Comparison of ENCODE assay signal across 1 cellular context in the genomic region with DNA sequence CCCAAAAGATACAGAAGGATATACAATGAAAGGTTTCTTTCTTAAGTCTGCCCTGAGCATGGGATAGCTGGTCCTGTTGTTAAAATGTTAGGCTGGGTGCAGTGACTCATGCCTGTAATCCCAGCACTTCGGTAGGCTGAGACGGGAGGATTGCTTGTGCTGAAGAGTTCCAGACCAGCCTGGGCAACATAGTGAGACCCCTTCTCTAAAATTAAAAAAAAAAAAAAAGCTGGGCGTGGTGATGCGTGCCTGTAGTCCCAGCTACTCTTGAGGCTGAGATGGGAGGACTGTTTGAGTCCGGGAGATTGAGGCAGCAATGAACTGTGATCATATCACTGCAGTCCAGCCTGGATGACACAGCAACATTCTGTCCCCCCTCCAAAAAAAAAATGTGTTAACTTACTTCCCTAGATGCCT.
TF ChIP-seq lines count a peak whose summit lies in the region.

No MANE protein-coding gene starts in this region.

TF ChIP-seq in K562, 482 proteins besides CTCF, POLR2A, EP300 and RAD21 (continued from another document and continues in another):
- TF ChIP-seq, protein P1, sequence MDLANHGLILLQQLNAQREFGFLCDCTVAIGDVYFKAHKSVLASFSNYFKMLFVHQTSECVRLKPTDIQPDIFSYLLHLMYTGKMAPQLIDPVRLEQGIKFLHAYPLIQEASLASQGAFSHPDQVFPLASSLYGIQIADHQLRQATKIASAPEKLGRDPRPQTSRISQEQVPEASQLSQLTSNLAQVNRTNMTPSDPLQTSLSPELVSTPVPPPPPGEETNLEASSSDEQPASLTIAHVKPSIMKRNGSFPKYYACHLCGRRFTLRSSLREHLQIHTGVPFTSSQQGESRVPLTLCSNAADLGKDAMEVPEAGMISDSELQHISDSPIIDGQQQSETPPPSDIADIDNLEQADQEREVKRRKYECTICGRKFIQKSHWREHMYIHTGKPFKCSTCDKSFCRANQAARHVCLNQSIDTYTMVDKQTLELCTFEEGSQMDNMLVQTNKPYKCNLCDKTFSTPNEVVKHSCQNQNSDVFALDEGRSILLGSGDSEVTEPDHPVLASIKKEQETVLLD (IDR thresholded peaks at IDR 0.05), result 0 out of 2 replicates have a peak, but pooled peaks have one; percentile 12
- TF ChIP-seq SNIP1 (IDR thresholded peaks at IDR 0.05; ENCODE audit: low read depth) (no peak), ZNF324 (CRISPR knock-in tag; IDR thresholded peaks at IDR 0.05) (no peak), ZNF146 (CRISPR knock-in tag; IDR thresholded peaks at IDR 0.05; ENCODE audit: unreplicated experiment) (no peak), EGR1 (conservative IDR thresholded peaks at IDR 0.05) (no peak), ZNF408 (CRISPR knock-in tag; IDR thresholded peaks at IDR 0.05; ENCODE audit: low read depth) (no peak), BRF1 (IDR thresholded peaks at IDR 0.05; ENCODE audit: borderline replicate concordance, extremely low read depth, insufficient read length) (no peak), NFE2L1 (tag; IDR thresholded peaks at IDR 0.05; ENCODE audit: borderline replicate concordance, low read depth) (peak; percentile 46; the same call in 1 of the 2 replicates), SMARCA4 (IDR thresholded peaks at IDR 0.05) (peak; percentile 80), CBX3 (IDR thresholded peaks at IDR 0.05; ENCODE audit: borderline replicate concordance in 1 of 2, low read length in 2 of 2) (0 out of 3 replicates have a peak, but pooled peaks of 1 of the 2 experiments have one; percentile 18), MCM3 (IDR thresholded peaks at IDR 0.05) (no peak), ADNP (tag; IDR thresholded peaks at IDR 0.05) (peak; percentile 79), ATF7 (IDR thresholded peaks at IDR 0.05) (peak; percentile 47; the same call in 1 of the 2 replicates), ZNF384 (IDR thresholded peaks at IDR 0.05; ENCODE audit: low read depth, low read length) (peak; percentile 79), CBFA2T3 (IDR thresholded peaks at IDR 0.05) (peak; percentile 72), DACH1 (IDR thresholded peaks at IDR 0.05; ENCODE audit: partially characterized antibody) (no peak), ZBED1 (IDR thresholded peaks at IDR 0.05) (no peak), DPF2 (IDR thresholded peaks at IDR 0.05) (peak; percentile 89), MAFG (tag; conservative IDR thresholded peaks at IDR 0.05) (peak; percentile 93), DIDO1 (tag; IDR thresholded peaks at IDR 0.05; ENCODE audit: low read depth) (no peak), RBM22 (IDR thresholded peaks at IDR 0.05; ENCODE audit: low read depth, low read length, poor library complexity, severe bottlenecking) (no peak), ARID1B (IDR thresholded peaks at IDR 0.05) (peak; percentile 85), RBM15 (IDR thresholded peaks at IDR 0.05; ENCODE audit: insufficient read depth, low read length) (no peak), NRF1 (conservative IDR thresholded peaks at IDR 0.05 in 1 of 2, IDR thresholded peaks at IDR 0.05 in 1 of 2) (peak; percentile 20 to 28; a peak in 2 of 4 replicates), JUN (IDR thresholded peaks at IDR 0.05; ENCODE audit: borderline replicate concordance, low read depth, low read length) (no peak), JUN (CRISPR knock-in tag; IDR thresholded peaks at IDR 0.05; ENCODE audit: borderline replicate concordance) (no peak), ZNF561 (CRISPR knock-in tag; conservative IDR thresholded peaks at IDR 0.05) (no peak), RBM25 (IDR thresholded peaks at IDR 0.05; ENCODE audit: low read depth, low read length, severe bottlenecking) (peak; percentile 71), SOX6 (IDR thresholded peaks at IDR 0.05) (peak; percentile 21; the same call in 1 of the 2 replicates), HLTF (IDR thresholded peaks at IDR 0.05) (peak; percentile 46; the same call in 1 of the 2 replicates), JUND (IDR thresholded peaks at IDR 0.05; ENCODE audit: borderline replicate concordance, low read depth, low read length) (no peak; the same call in none of the 2 replicates), JUND (tag; IDR thresholded peaks at IDR 0.05; ENCODE audit: borderline replicate concordance, low read depth, low read length) (peak; percentile 70; the same call in 2 of the 3 replicates)
- TF ChIP-seq, protein P2, sequence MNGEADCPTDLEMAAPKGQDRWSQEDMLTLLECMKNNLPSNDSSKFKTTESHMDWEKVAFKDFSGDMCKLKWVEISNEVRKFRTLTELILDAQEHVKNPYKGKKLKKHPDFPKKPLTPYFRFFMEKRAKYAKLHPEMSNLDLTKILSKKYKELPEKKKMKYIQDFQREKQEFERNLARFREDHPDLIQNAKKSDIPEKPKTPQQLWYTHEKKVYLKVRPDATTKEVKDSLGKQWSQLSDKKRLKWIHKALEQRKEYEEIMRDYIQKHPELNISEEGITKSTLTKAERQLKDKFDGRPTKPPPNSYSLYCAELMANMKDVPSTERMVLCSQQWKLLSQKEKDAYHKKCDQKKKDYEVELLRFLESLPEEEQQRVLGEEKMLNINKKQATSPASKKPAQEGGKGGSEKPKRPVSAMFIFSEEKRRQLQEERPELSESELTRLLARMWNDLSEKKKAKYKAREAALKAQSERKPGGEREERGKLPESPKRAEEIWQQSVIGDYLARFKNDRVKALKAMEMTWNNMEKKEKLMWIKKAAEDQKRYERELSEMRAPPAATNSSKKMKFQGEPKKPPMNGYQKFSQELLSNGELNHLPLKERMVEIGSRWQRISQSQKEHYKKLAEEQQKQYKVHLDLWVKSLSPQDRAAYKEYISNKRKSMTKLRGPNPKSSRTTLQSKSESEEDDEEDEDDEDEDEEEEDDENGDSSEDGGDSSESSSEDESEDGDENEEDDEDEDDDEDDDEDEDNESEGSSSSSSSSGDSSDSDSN (IDR thresholded peaks at IDR 0.05; ENCODE audit: borderline replicate concordance in 1 of 2, low read depth in 2 of 2, low read length in 2 of 2), result no peak
- TF ChIP-seq, protein P3, sequence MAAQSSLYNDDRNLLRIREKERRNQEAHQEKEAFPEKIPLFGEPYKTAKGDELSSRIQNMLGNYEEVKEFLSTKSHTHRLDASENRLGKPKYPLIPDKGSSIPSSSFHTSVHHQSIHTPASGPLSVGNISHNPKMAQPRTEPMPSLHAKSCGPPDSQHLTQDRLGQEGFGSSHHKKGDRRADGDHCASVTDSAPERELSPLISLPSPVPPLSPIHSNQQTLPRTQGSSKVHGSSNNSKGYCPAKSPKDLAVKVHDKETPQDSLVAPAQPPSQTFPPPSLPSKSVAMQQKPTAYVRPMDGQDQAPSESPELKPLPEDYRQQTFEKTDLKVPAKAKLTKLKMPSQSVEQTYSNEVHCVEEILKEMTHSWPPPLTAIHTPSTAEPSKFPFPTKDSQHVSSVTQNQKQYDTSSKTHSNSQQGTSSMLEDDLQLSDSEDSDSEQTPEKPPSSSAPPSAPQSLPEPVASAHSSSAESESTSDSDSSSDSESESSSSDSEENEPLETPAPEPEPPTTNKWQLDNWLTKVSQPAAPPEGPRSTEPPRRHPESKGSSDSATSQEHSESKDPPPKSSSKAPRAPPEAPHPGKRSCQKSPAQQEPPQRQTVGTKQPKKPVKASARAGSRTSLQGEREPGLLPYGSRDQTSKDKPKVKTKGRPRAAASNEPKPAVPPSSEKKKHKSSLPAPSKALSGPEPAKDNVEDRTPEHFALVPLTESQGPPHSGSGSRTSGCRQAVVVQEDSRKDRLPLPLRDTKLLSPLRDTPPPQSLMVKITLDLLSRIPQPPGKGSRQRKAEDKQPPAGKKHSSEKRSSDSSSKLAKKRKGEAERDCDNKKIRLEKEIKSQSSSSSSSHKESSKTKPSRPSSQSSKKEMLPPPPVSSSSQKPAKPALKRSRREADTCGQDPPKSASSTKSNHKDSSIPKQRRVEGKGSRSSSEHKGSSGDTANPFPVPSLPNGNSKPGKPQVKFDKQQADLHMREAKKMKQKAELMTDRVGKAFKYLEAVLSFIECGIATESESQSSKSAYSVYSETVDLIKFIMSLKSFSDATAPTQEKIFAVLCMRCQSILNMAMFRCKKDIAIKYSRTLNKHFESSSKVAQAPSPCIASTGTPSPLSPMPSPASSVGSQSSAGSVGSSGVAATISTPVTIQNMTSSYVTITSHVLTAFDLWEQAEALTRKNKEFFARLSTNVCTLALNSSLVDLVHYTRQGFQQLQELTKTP (IDR thresholded peaks at IDR 0.05; ENCODE audit: low read depth in 1 of 2, partially characterized antibody in 2 of 2), result no peak
- TF ChIP-seq, protein P4, sequence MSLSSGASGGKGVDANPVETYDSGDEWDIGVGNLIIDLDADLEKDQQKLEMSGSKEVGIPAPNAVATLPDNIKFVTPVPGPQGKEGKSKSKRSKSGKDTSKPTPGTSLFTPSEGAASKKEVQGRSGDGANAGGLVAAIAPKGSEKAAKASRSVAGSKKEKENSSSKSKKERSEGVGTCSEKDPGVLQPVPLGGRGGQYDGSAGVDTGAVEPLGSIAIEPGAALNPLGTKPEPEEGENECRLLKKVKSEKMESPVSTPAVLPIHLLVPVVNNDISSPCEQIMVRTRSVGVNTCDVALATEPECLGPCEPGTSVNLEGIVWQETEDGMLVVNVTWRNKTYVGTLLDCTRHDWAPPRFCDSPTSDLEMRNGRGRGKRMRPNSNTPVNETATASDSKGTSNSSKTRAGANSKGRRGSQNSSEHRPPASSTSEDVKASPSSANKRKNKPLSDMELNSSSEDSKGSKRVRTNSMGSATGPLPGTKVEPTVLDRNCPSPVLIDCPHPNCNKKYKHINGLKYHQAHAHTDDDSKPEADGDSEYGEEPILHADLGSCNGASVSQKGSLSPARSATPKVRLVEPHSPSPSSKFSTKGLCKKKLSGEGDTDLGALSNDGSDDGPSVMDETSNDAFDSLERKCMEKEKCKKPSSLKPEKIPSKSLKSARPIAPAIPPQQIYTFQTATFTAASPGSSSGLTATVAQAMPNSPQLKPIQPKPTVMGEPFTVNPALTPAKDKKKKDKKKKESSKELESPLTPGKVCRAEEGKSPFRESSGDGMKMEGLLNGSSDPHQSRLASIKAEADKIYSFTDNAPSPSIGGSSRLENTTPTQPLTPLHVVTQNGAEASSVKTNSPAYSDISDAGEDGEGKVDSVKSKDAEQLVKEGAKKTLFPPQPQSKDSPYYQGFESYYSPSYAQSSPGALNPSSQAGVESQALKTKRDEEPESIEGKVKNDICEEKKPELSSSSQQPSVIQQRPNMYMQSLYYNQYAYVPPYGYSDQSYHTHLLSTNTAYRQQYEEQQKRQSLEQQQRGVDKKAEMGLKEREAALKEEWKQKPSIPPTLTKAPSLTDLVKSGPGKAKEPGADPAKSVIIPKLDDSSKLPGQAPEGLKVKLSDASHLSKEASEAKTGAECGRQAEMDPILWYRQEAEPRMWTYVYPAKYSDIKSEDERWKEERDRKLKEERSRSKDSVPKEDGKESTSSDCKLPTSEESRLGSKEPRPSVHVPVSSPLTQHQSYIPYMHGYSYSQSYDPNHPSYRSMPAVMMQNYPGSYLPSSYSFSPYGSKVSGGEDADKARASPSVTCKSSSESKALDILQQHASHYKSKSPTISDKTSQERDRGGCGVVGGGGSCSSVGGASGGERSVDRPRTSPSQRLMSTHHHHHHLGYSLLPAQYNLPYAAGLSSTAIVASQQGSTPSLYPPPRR (CRISPR knock-in tag; IDR thresholded peaks at IDR 0.05; ENCODE audit: borderline replicate concordance), result no peak
- TF ChIP-seq, protein P5, sequence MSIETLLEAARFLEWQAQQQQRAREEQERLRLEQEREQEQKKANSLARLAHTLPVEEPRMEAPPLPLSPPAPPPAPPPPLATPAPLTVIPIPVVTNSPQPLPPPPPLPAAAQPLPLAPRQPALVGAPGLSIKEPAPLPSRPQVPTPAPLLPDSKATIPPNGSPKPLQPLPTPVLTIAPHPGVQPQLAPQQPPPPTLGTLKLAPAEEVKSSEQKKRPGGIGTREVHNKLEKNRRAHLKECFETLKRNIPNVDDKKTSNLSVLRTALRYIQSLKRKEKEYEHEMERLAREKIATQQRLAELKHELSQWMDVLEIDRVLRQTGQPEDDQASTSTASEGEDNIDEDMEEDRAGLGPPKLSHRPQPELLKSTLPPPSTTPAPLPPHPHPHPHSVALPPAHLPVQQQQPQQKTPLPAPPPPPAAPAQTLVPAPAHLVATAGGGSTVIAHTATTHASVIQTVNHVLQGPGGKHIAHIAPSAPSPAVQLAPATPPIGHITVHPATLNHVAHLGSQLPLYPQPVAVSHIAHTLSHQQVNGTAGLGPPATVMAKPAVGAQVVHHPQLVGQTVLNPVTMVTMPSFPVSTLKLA (conservative IDR thresholded peaks at IDR 0.05), result 0 out of 4 replicates have a peak, but pooled peaks of 1 of the 2 experiments have one; percentile 12
- TF ChIP-seq, protein P6, sequence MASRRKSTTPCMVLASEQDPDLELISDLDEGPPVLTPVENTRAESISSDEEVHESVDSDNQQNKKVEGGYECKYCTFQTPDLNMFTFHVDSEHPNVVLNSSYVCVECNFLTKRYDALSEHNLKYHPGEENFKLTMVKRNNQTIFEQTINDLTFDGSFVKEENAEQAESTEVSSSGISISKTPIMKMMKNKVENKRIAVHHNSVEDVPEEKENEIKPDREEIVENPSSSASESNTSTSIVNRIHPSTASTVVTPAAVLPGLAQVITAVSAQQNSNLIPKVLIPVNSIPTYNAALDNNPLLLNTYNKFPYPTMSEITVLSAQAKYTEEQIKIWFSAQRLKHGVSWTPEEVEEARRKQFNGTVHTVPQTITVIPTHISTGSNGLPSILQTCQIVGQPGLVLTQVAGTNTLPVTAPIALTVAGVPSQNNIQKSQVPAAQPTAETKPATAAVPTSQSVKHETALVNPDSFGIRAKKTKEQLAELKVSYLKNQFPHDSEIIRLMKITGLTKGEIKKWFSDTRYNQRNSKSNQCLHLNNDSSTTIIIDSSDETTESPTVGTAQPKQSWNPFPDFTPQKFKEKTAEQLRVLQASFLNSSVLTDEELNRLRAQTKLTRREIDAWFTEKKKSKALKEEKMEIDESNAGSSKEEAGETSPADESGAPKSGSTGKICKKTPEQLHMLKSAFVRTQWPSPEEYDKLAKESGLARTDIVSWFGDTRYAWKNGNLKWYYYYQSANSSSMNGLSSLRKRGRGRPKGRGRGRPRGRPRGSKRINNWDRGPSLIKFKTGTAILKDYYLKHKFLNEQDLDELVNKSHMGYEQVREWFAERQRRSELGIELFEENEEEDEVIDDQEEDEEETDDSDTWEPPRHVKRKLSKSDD (conservative IDR thresholded peaks at IDR 0.05; ENCODE audit: low read length), result no peak
